ENCODE assay signal across 17 cellular contexts in genomic region chr9:84512493-84512892, GRCh38.
"Had no signal": no experiment of that assay in that cellular context is flagged by ENCODE, and none has a peak within 500 bp of the region (broad histone marks: within the 10 kb centered on the region; RNA-seq: fewer than 3 reads in every experiment).

No MANE protein-coding gene starts in this region.

- H3K4me3 ChIP-seq: lower lobe of right lung, sigmoid colon, spleen, transverse colon, uterus had no signal

- H3K27me3 ChIP-seq: sigmoid colon, spleen, uterus had no signal

- ATAC-seq: activated T-cell treated with anti-CD3 and anti-CD28 coated beads, Interleukin-2, amount 50 U/mL, for 72 hours; effector memory CD8-positive, alpha-beta T cell; left cardiac atrium; lower lobe of right lung; natural killer cell treated with Interleukin-12 subunit alpha and Interleukin-12 subunit beta and Interleukin-15 and Interleukin-18, amount 100 ng/mL, for 72 hours; stimulated activated naive B cell treated with anti-CD40 and anti-IgM and Interleukin-4, amounts not matched to agents 10 μg/mL and 1 μg/mL and 100 μg/mL, for 72 hours had no signal

- H3K27ac ChIP-seq: lower lobe of right lung, sigmoid colon, spleen, transverse colon, uterus had no signal

- DNase-seq: activated CD4-positive, alpha-beta T cell treated with anti-CD3 and anti-CD28 coated beads, Interleukin-2, amount 50 U/mL, for 4 hours; activated effector memory CD4-positive, alpha-beta T cell treated with anti-CD3 and anti-CD28 coated beads, Interleukin-2, amount 50 U/mL, for 16 hours; activated naive CD4-positive, alpha-beta T cell treated with anti-CD3 and anti-CD28 coated beads, Interleukin-2, amount 50 U/mL, for 16 hours; activated T-cell treated with anti-CD3 and anti-CD28 coated beads, Interleukin-2, amount 50 U/mL, for 72 hours; dermis blood vessel endothelial cell; effector memory CD8-positive, alpha-beta T cell; left cardiac atrium; lower lobe of right lung; nucleus accumbens; sigmoid colon; spleen; stimulated activated naive B cell treated with anti-CD40 and anti-IgM and Interleukin-4, amounts not matched to agents 10 μg/mL and 1 μg/mL and 100 μg/mL, for 72 hours; SW 1271; T-helper 2 cell; transverse colon; uterus had no signal

- H3K4me1 ChIP-seq: lower lobe of right lung, sigmoid colon, spleen, transverse colon, uterus had no signal

- H3K9me3 ChIP-seq: lower lobe of right lung, transverse colon, uterus had no signal

- H3K36me3 ChIP-seq: lower lobe of right lung, sigmoid colon, spleen, transverse colon, uterus had no signal
